In genomic region chr10:7388149-7388548, GRCh38 we compare ENCODE assay signal across 1 cellular context.
A peak's percentile ranks its signal among the peaks of the same experiment; 100 is the strongest.
TF ChIP-seq lines count a peak whose summit lies in the region.
"Not testable (repeated sequence)": the region's sequence is repeated elsewhere in the genome, so short reads cannot be mapped to it uniquely, and the experiment has no call there.

No MANE protein-coding gene starts in this region.

TF ChIP-seq in HepG2, 621 proteins besides CTCF, POLR2A, EP300 and RAD21:
- peak; percentile 79 for TF ChIP-seq CREB1 (IDR thresholded peaks at IDR 0.05)
- not testable (repeated sequence) for TF ChIP-seq CREB1 (CRISPR knock-in tag; IDR thresholded peaks at IDR 0.05)
TF ChIP-seq in HepG2: peak in this region for 1; not testable (repeated sequence) for 620.
